9 cellular contexts compared by ENCODE assay signal in the genomic region with DNA sequence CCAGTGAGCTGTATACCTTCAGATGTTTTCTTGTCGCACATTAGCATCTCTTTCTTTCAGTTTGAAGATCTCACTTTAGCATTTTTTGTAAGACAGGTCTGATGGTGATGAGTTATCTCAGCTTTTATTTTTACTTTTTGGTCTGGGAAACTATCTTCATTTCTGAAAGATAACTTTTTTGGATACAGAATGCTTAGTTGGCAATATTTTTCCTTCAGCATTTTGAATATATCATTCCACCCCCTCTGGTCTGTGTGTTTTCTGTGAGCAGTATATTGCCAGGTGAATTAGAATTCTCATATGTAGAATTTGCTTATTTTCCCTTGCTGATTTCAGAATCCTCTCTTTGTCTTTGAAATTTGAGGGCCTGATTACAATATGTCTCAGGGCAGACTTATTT.
"Had no signal": no experiment of that assay in that cellular context is flagged by ENCODE, and none has a peak within 500 bp of the region (broad histone marks: within the 10 kb centered on the region; RNA-seq: fewer than 3 reads in every experiment).

No MANE protein-coding gene starts in this region.

- H3K9ac ChIP-seq: GM23248, KMS-11 had no signal

- H3K27ac ChIP-seq: GM23248, KMS-11 had no signal

- H2AFZ ChIP-seq: GM23248 had no signal

- H3K4me3 ChIP-seq: GM23248 had no signal

- H3K4me2 ChIP-seq: KMS-11 had no signal

- DNase-seq: GM23248, GOT3, H9, HCEC 1CT, Karpas-422, KBM-7 had no signal

- FAIRE-seq: H54, HTR-8/SVneo had no signal
